ENCODE assay signal across 12 cellular contexts in genomic region chr7:123856428-123856827, GRCh38. TPM values are rescaled to one million over a fixed set of nuclear protein-coding genes. Genes with fewer than 3 reads are reported as not detected.
DNase-seq lines count a peak whose midpoint lies in the region; ATAC-seq, FAIRE-seq and TF ChIP-seq lines count a peak whose summit lies in the region.
"Not testable (repeated sequence)": the region's sequence is repeated elsewhere in the genome, so short reads cannot be mapped to it uniquely, and the experiment has no call there.
"Had no signal": no experiment of that assay in that cellular context is flagged by ENCODE, and none has a peak within 500 bp of the region (broad histone marks: within the 10 kb centered on the region; RNA-seq: fewer than 3 reads in every experiment).

No MANE protein-coding gene starts in this region.

- DNase-seq in NCI-H82 (lab: John Stamatoyannopoulos, UW), result peak; percentile 7
- peak; percentile 17 for DNase-seq in WERI-Rb-1
- DNase-seq in foreskin keratinocyte; HepG2 (ENCODE audit: low spot score): not testable (repeated sequence)

- not testable (repeated sequence) for H2AFZ ChIP-seq in HepG2 (ENCODE audit: low read length)

- not testable (repeated sequence) for H3K4me1 ChIP-seq in foreskin keratinocyte; HepG2 (ENCODE audit: insufficient read depth, low read length)

- TF ChIP-seq CTCF in C4-2B (conservative IDR thresholded peaks at IDR 0.05) (peak; percentile 14; the same call in 1 of the 2 replicates), LNCAP (IDR thresholded peaks at IDR 0.05) (0 out of 2 replicates have a peak, but pooled peaks have one; percentile 7), WERI-Rb-1 (IDR thresholded peaks at IDR 0.05; ENCODE audit: low read depth, low read length) (0 out of 2 replicates have a peak, but pooled peaks have one; percentile 4), foreskin keratinocyte (conservative IDR thresholded peaks at IDR 0.05) (peak; percentile 10), HepG2 (CRISPR knock-in tag; IDR thresholded peaks at IDR 0.05) (peak; percentile 61)

- not testable (repeated sequence) for H3K27ac ChIP-seq in C4-2B; WERI-Rb-1; foreskin keratinocyte; HepG2 (ENCODE audit: extremely low read length, insufficient read depth, low read length)

- not testable (repeated sequence) for TF ChIP-seq POLR2A in HepG2 (IDR thresholded peaks at IDR 0.05; ENCODE audit: insufficient read depth in 1 of 2, low read depth in 2 of 2, low read length in 2 of 2)

- H3K36me3 ChIP-seq in WERI-Rb-1; HepG2 (replicated peaks in 1 of 2; ENCODE audit: control insufficient read depth in 1 of 2, insufficient read depth in 2 of 2, low read length in 2 of 2): not testable (repeated sequence)

- WGBS in HepG2 (ENCODE audit: low lambda C conversion rate), result 0% methylated on average over 1 of the region's 1 CpG

- not testable (repeated sequence) for H3K4me2 ChIP-seq in HepG2 (ENCODE audit: low read depth, low read length)

- TF ChIP-seq RAD21 in HepG2 (CRISPR knock-in tag; IDR thresholded peaks at IDR 0.05), result not testable (repeated sequence)

- not testable (repeated sequence) for H4K20me1 ChIP-seq in HepG2 (ENCODE audit: insufficient read depth, low read length)

- ATAC-seq in foreskin keratinocyte, result not testable (repeated sequence)
- ATAC-seq in HepG2, result peak; percentile 77

- H3K27me3 ChIP-seq in WERI-Rb-1 (ENCODE audit: insufficient read depth, low read depth, severe bottlenecking); foreskin keratinocyte; HepG2 (ENCODE audit: control insufficient read depth in 1 of 2, insufficient read depth in 2 of 2, low read length in 2 of 2): not testable (repeated sequence)

- not testable (repeated sequence) for H3K79me2 ChIP-seq in HepG2 (ENCODE audit: insufficient read depth, low read length)

- intact Hi-C loops in HepG2 (cut with micrococcal nuclease; ENCODE audit: unreplicated experiment), result loop anchor here (2.0 kb wide), 1 partner anchor 174 kb away; no protein-coding TSS in a partner anchor

- not testable (repeated sequence) for FAIRE-seq in HepG2 (lab: Jason Lieb, UNC)

- not testable (repeated sequence) for H3K4me3 ChIP-seq in WERI-Rb-1 (ENCODE audit: low read depth, low read length); HepG2 (replicated peaks in 1 of 3; ENCODE audit: insufficient read depth in 1 of 3, low read depth in 2 of 3, low read length in 3 of 3)

- POLR2A ChIA-PET in HepG2 (lab: Yijun Ruan, JAX), result interaction anchor here (1.6 kb wide), 1 partner anchor 108 kb away, joined by 5 read pairs; the partner anchor contains the start of gene WASL

- CTCF ChIA-PET in HepG2 (lab: Yijun Ruan, JAX; ENCODE audit: low intra/inter-chr PET ratio, low total read pairs), result interaction anchor here (0.8 kb wide), 1 partner anchor 174 kb away, joined by 3 read pairs; no protein-coding TSS in a partner anchor

- H3K9me3 ChIP-seq in WERI-Rb-1 (ENCODE audit: severe bottlenecking); HepG2 (ENCODE audit: low read length): not testable (repeated sequence)

- not testable (repeated sequence) for TF ChIP-seq EP300 in HepG2 (IDR thresholded peaks at IDR 0.05; ENCODE audit: low read depth in 2 of 2, low read length in 2 of 2); HepG2 (CRISPR knock-in tag; IDR thresholded peaks at IDR 0.05; ENCODE audit: borderline replicate concordance)

- in situ Hi-C loops in HepG2 (cut with HindIII; ENCODE audit: extremely low pct_ligation_motif_present, low pct_unique_long_range_greater_than_20kb), result not testable (repeated sequence)

- not testable (repeated sequence) for H3K9ac ChIP-seq in HepG2 (ENCODE audit: insufficient read depth, low read depth, low read length)

- not testable (repeated sequence) for BruUV-seq in HepG2 (replicated peaks; lab: Mats Ljungman, UMichigan)

TF ChIP-seq in HepG2, 621 proteins besides CTCF, POLR2A, EP300 and RAD21:
- TF ChIP-seq STAG1 (CRISPR knock-in tag; IDR thresholded peaks at IDR 0.05), result peak; percentile 67
- peak; percentile 54; the same call in 1 of the 2 replicates for TF ChIP-seq SMC3 (IDR thresholded peaks at IDR 0.05; ENCODE audit: low read length)

RNA-seq across cellular contexts. Expression of gene HYAL4, which starts 11.5 kb away (rescaled TPM):
- total RNA-seq in foreskin keratinocyte, result 0.17 TPM in 1 of 2 replicates, not detected in the other
- polyA plus RNA-seq in foreskin keratinocyte, result 0.10 TPM in 1 of 2 replicates, not detected in the other
- not detected in 2 replicates for total RNA-seq in HepG2 (2016; rRNA removed; fragmentation: Illumina TruSeq; extraction: Trizol)
- total RNA-seq in HepG2 (2016; cell fraction: cytosol; rRNA removed; fragmentation: Illumina TruSeq; extraction: Trizol; ENCODE audit: low read depth), result not detected in 2 replicates
- not detected in 2 replicates for total RNA-seq in HepG2 (2016; cell fraction: insoluble cytoplasmic fraction; rRNA removed; fragmentation: Illumina TruSeq; extraction: Trizol)
- total RNA-seq in HepG2 (2016; cell fraction: membrane; rRNA removed; fragmentation: Illumina TruSeq; extraction: Trizol), result not detected in 2 replicates
- total RNA-seq in HepG2 (2016; cell fraction: nucleus; rRNA removed; fragmentation: Illumina TruSeq; extraction: Trizol), result not detected in 2 replicates
- polyA plus RNA-seq in HepG2 (2011; rRNA removed), result not detected in 2 replicates
- not detected in 2 replicates for polyA plus RNA-seq in HepG2 (2011; cell fraction: cytosol; rRNA removed)
- not detected in 2 replicates for polyA plus RNA-seq in HepG2 (2011; cell fraction: nucleus; rRNA removed)
- polyA plus RNA-seq in HepG2 (2012), result not detected in 2 replicates
- polyA plus RNA-seq in HepG2 (2016; cell fraction: cytosol; fragmentation: Illumina TruSeq; extraction: Trizol; ENCODE audit: low read depth), result not detected in 2 replicates
- not detected in 2 replicates for polyA plus RNA-seq in HepG2 (2016; cell fraction: insoluble cytoplasmic fraction; fragmentation: Illumina TruSeq; extraction: Trizol; ENCODE audit: low read depth)
- polyA plus RNA-seq in HepG2 (2016; cell fraction: membrane; fragmentation: Illumina TruSeq; extraction: Trizol; ENCODE audit: low read depth), result not detected in 2 replicates
- polyA plus RNA-seq in HepG2 (2016; cell fraction: nucleus; fragmentation: Illumina TruSeq; extraction: Trizol; ENCODE audit: insufficient read depth, low read depth), result not detected in 2 replicates
- polyA minus RNA-seq in HepG2 (2011; rRNA and poly(A)+ RNA removed; ENCODE audit: low replicate concordance), result 0.26 TPM in 1 of 2 replicates, not detected in the other
- polyA minus RNA-seq in HepG2 (2011; cell fraction: cytosol; rRNA and poly(A)+ RNA removed), result not detected in 2 replicates
- polyA minus RNA-seq in HepG2 (2011; cell fraction: nucleus; rRNA and poly(A)+ RNA removed), result not detected in 2 replicates
- total RNA-seq: CD4-positive, CD25-positive, alpha-beta regulatory T cell; CD8-positive, alpha-beta T cell; GM23248; H1; H7 had no signal
- polyA plus RNA-seq: BJ; CD4-positive, CD25-positive, alpha-beta regulatory T cell; GM23248; H1 had no signal

Comparison
In these comparisons a context has a peak if more than half of its experiments do, and no peak if none do; other contexts are left out.
1. CTCF ChIP-seq: peak in every context shown above with its lines; median percentile 61 in HepG2; 14 in C4-2B; 10 in foreskin keratinocyte; 7 in LNCAP; 4 in WERI-Rb-1.